ENCODE assay signal across 10 cellular contexts in genomic region chr6:107740496-107741190, GRCh38.
A peak's percentile ranks its signal among the peaks of the same experiment; 100 is the strongest.
DNase-seq lines count a peak whose midpoint lies in the region; ATAC-seq and TF ChIP-seq lines count a peak whose summit lies in the region.
"Had no signal": no experiment of that assay in that cellular context is flagged by ENCODE, and none has a peak within 500 bp of the region (broad histone marks: within the 10 kb centered on the region; RNA-seq: fewer than 3 reads in every experiment).

No MANE protein-coding gene starts in this region.

- ATAC-seq in activated CD4-positive, CD25-positive, alpha-beta regulatory T cell treated with anti-CD3 and anti-CD28 coated beads, Interleukin-2, amount 50 U/mL, for 24 hours = peak; percentile 79 to 85
- ATAC-seq in HG02678 (IDR thresholded peaks at IDR 0.05; ENCODE audit: unreplicated experiment) (peak; percentile 74), HG03571 (IDR thresholded peaks at IDR 0.05; ENCODE audit: unreplicated experiment) (no peak)
- ATAC-seq: esophagus mucosa, Right ventricle myocardium inferior had no signal

- H3K27ac ChIP-seq in RWPE1 = no peak overlapping the region

- TF ChIP-seq CTCF in RWPE1 (conservative IDR thresholded peaks at IDR 0.05; ENCODE audit: low read depth) = no peak

- POLR2A ChIA-PET in RWPE1 (lab: Yijun Ruan, JAX; ENCODE audit: low non-redundant PET) = no interaction called here

- CTCF ChIA-PET in RWPE1 (lab: Yijun Ruan, JAX) = interaction anchor here (0.6 to 1.1 kb wide), 2 partner anchors 9 to 41 kb away, joined by 4 to 5 read pairs; no protein-coding TSS in a partner anchor

- DNase-seq in activated CD4-positive, CD25-positive, alpha-beta regulatory T cell treated with anti-CD3 and anti-CD28 coated beads, Interleukin-2, amount 50 U/mL, for 72 hours = no peak
- peak; percentile 71 for DNase-seq in activated effector memory CD4-positive, alpha-beta T cell treated with anti-CD3 and anti-CD28 coated beads, Interleukin-2, amount 50 U/mL, for 16 hours
- DNase-seq in stimulated activated CD4-positive, alpha-beta T cell treated with anti-CD3 and anti-CD28 coated beads, Interleukin-4, amount 100 ng/mL, for 24 hours = peak; percentile 52
- no peak for DNase-seq in pons (ENCODE audit: low spot score)
- DNase-seq in RWPE1 (ENCODE audit: low spot score) = no peak

Comparison
In these comparisons a context has a peak if more than half of its experiments do, and no peak if none do; other contexts are left out.
1. DNase-seq: peak in activated effector memory CD4-positive, alpha-beta T cell treated with anti-CD3 and anti-CD28 coated beads, Interleukin-2, amount 50 U/mL, for 16 hours (single experiment) and stimulated activated CD4-positive, alpha-beta T cell treated with anti-CD3 and anti-CD28 coated beads, Interleukin-4, amount 100 ng/mL, for 24 hours (single experiment); none in activated CD4-positive, CD25-positive, alpha-beta regulatory T cell treated with anti-CD3 and anti-CD28 coated beads, Interleukin-2, amount 50 U/mL, for 72 hours (single experiment), pons (single experiment) and RWPE1 (single experiment).